Comparison of ENCODE assay signal across 8 cellular contexts in genomic region chr9:26975728-26976707, GRCh38. TPM values are rescaled to one million over a fixed set of nuclear protein-coding genes. Genes with fewer than 3 reads are reported as not detected.
DNase-seq lines count a peak whose midpoint lies in the region; ATAC-seq lines count a peak whose summit lies in the region.

No MANE protein-coding gene starts in this region.

- H3K9me3 ChIP-seq in CD4-positive, CD25-positive, alpha-beta regulatory T cell (ENCODE audit: control insufficient read depth in 2 of 2, low read length in 2 of 2), result no peaks in the 10 kb centered on the region
- H3K9me3 ChIP-seq in iPS-20b (ENCODE audit: insufficient read depth, low read depth, low read length), result peaks cover 4% of the 10 kb centered on the region; the same call in 1 of the 2 replicates

- H3K9ac ChIP-seq in iPS-20b (ENCODE audit: low read depth, low read length), result peak overlapping the region; percentile 80

- no peaks in the 10 kb centered on the region for H3K9me3 Mint-ChIP-seq in CD4-positive, CD25-positive, alpha-beta regulatory T cell

- no peaks in the 10 kb centered on the region for H3K27me3 Mint-ChIP-seq in CD4-positive, CD25-positive, alpha-beta regulatory T cell

- H3K4me3 Mint-ChIP-seq in CD4-positive, CD25-positive, alpha-beta regulatory T cell, result no peak overlapping the region

- H3K27ac ChIP-seq in CD4-positive, CD25-positive, alpha-beta regulatory T cell (ENCODE audit: insufficient read depth, low read length, poor library complexity, severe bottlenecking), result no peak overlapping the region
- peak overlapping the region; percentile 67 for H3K27ac ChIP-seq in iPS-20b (ENCODE audit: low read length)

- H3K36me3 Mint-ChIP-seq in CD4-positive, CD25-positive, alpha-beta regulatory T cell, result peaks cover 25% of the 10 kb centered on the region

- H3K27me3 ChIP-seq in CD4-positive, CD25-positive, alpha-beta regulatory T cell (ENCODE audit: control insufficient read depth, insufficient read depth, low read length), result no peaks in the 10 kb centered on the region
- no peaks in the 10 kb centered on the region for H3K27me3 ChIP-seq in iPS-20b (ENCODE audit: insufficient read depth, low read length)

- peak overlapping the region in 1 of 3 donors; percentile 38 for H3K27ac Mint-ChIP-seq in CD4-positive, CD25-positive, alpha-beta regulatory T cell

- peaks cover 2% of the 10 kb centered on the region for H3K36me3 ChIP-seq in CD4-positive, CD25-positive, alpha-beta regulatory T cell (ENCODE audit: control insufficient read depth, insufficient read depth, low read length)
- H3K36me3 ChIP-seq in iPS-20b (ENCODE audit: insufficient read depth, low read depth, low read length), result no peaks in the 10 kb centered on the region

- ATAC-seq in CD4-positive, CD25-positive, alpha-beta regulatory T cell (ENCODE audit: low read depth in 2 of 2), result no peak
- ATAC-seq in GM19455 (IDR thresholded peaks at IDR 0.05; ENCODE audit: unreplicated experiment) (no peak), HG02885 (IDR thresholded peaks at IDR 0.05; ENCODE audit: poor library complexity, unreplicated experiment) (no peak)

- no peak overlapping the region for H3K4me3 ChIP-seq in CD4-positive, CD25-positive, alpha-beta regulatory T cell (ENCODE audit: low read depth, low read length)
- H3K4me3 ChIP-seq in iPS-20b (ENCODE audit: low read length), result peak overlapping the region; percentile 42

- H3K4me1 ChIP-seq in CD4-positive, CD25-positive, alpha-beta regulatory T cell (ENCODE audit: control insufficient read depth, insufficient read depth, low read length, poor library complexity, severe bottlenecking), result no peaks in the 10 kb centered on the region
- peaks cover 5% of the 10 kb centered on the region; the same call in 1 of the 2 replicates for H3K4me1 ChIP-seq in iPS-20b (ENCODE audit: insufficient read depth, low read length)

- H3K4me1 Mint-ChIP-seq in CD4-positive, CD25-positive, alpha-beta regulatory T cell, result peaks cover 0 to under 1% (median 0%) of the 10 kb centered on the region in 4 donors

- DNase-seq in CD4-positive, CD25-positive, alpha-beta regulatory T cell, result peak in 2 of 3 donors; percentile 3 to 30
- peak; percentile 53 for DNase-seq in HT1080 (ENCODE audit: low read depth)
- DNase-seq in amniotic epithelial cell (ENCODE audit: low read depth), result peak; percentile 31
- no peak for DNase-seq in retina
- DNase-seq in globus pallidus (ENCODE audit: low spot score), result no peak

RNA-seq across cellular contexts. Expression of gene IFT74, which starts 19.8 kb away (rescaled TPM):
- 5.5 TPM for total RNA-seq in CD4-positive, CD25-positive, alpha-beta regulatory T cell
- 1 to 10 TPM; 5.3 to 9.6 (median 6.6) TPM for polyA plus RNA-seq in CD4-positive, CD25-positive, alpha-beta regulatory T cell
- 11.0 and 14.0 TPM in 2 replicates for total RNA-seq in HT1080 (2014; rRNA removed; shearing (Covaris generic))
- 11.1 and 13.3 TPM in 2 replicates for polyA plus RNA-seq in HT1080 (2015; cell fraction: cytosol; rRNA removed)
- polyA plus RNA-seq in HT1080 (2015; cell fraction: nucleus; rRNA removed), result 11.9 and 13.5 TPM in 2 replicates

RNA-seq across cellular contexts. Expression of gene PLAA, which starts 29.0 kb away (rescaled TPM):
- 37.6 TPM for total RNA-seq in CD4-positive, CD25-positive, alpha-beta regulatory T cell
- polyA plus RNA-seq in CD4-positive, CD25-positive, alpha-beta regulatory T cell, result 10 to 100 TPM; 20.0 to 28.0 (median 23.7) TPM
- total RNA-seq in HT1080 (2014; rRNA removed; shearing (Covaris generic)), result 34.3 and 54.6 TPM in 2 replicates
- 42.7 and 52.3 TPM in 2 replicates for polyA plus RNA-seq in HT1080 (2015; cell fraction: cytosol; rRNA removed)
- 69.2 and 75.3 TPM in 2 replicates for polyA plus RNA-seq in HT1080 (2015; cell fraction: nucleus; rRNA removed)

RNA-seq across cellular contexts. Expression of gene LRRC19, which starts 29.5 kb away (rescaled TPM):
- total RNA-seq in CD4-positive, CD25-positive, alpha-beta regulatory T cell, result not detected
- polyA plus RNA-seq in CD4-positive, CD25-positive, alpha-beta regulatory T cell, result under 1 TPM in 1 of 4 donors, not detected in 3; 0.05 TPM
- total RNA-seq in HT1080 (2014; rRNA removed; shearing (Covaris generic)), result not detected in 2 replicates
- not detected in 2 replicates for polyA plus RNA-seq in HT1080 (2015; cell fraction: cytosol; rRNA removed)
- not detected in 2 replicates for polyA plus RNA-seq in HT1080 (2015; cell fraction: nucleus; rRNA removed)

Comparison
In these comparisons a context has a peak if more than half of its experiments do, and no peak if none do; other contexts are left out.
1. DNase-seq: peak in CD4-positive, CD25-positive, alpha-beta regulatory T cell (2 of 3), HT1080 (single experiment) and amniotic epithelial cell (single experiment); none in retina (single experiment) and globus pallidus (single experiment).